ENCODE assay signal across 8 cellular contexts in genomic region chr10:87503892-87504291, GRCh38. TPM values are rescaled to one million over a fixed set of nuclear protein-coding genes. Genes with fewer than 3 reads are reported as not detected.
DNase-seq lines count a peak whose midpoint lies in the region; ATAC-seq and TF ChIP-seq lines count a peak whose summit lies in the region.

No MANE protein-coding gene starts in this region.

- no peaks in the 10 kb centered on the region for H3K27me3 ChIP-seq in iPS-15b (ENCODE audit: control insufficient read depth, insufficient read depth, low read length)
- no peaks in the 10 kb centered on the region for H3K27me3 ChIP-seq in subcutaneous abdominal adipose tissue (ENCODE audit: control insufficient read depth in 5 of 5, insufficient read depth in 4 of 5, low read length in 5 of 5)

- H3K36me3 Mint-ChIP-seq in activated CD8-positive, alpha-beta T cell treated with anti-CD3 and anti-CD28 coated beads for 36 hours (ENCODE audit: low read depth) = peaks cover 4% of the 10 kb centered on the region

- intact Hi-C loops in activated CD8-positive, alpha-beta T cell treated with anti-CD3 and anti-CD28 coated beads for 36 hours (cut with micrococcal nuclease) = no loop called here

- peak; percentile 28 for DNase-seq in NCI-H82 (lab: John Stamatoyannopoulos, UW)
- no peak for DNase-seq in NCI-H82 treated with DMSO at 0.1 percent for 48 hours (lab: John Stamatoyannopoulos, UW; ENCODE audit: unreplicated experiment)
- DNase-seq in activated CD8-positive, alpha-beta T cell treated with anti-CD3 and anti-CD28 coated beads for 36 hours = no peak
- DNase-seq in middle frontal gyrus (ENCODE audit: extremely low spot score, low spot score) = no peak
- no peak for DNase-seq in omental fat pad (ENCODE audit: low spot score)
- DNase-seq in GF-D8 (lab: John Stamatoyannopoulos, UW) = no peak

- no peaks in the 10 kb centered on the region for H3K9me3 Mint-ChIP-seq in activated CD8-positive, alpha-beta T cell treated with anti-CD3 and anti-CD28 coated beads for 36 hours

- H3K4me3 ChIP-seq in iPS-15b (ENCODE audit: low read depth, low read length) = peak overlapping the region; percentile 94
- peak overlapping the region; percentile 64 to 99 (median 95) for H3K4me3 ChIP-seq in subcutaneous abdominal adipose tissue (ENCODE audit: low read depth in 1 of 5, low read length in 5 of 5)

- POLR2A ChIA-PET in activated CD8-positive, alpha-beta T cell treated with anti-CD3 and anti-CD28 coated beads for 36 hours (lab: Charles Lee) = interaction anchor here (1.4 kb wide), 1 partner anchor 14 kb away, joined by 4 read pairs; no protein-coding TSS in a partner anchor

- H3K9ac ChIP-seq in iPS-15b (ENCODE audit: low read depth, low read length) = peak overlapping the region; percentile 94
- H3K9ac ChIP-seq in subcutaneous abdominal adipose tissue (ENCODE audit: low read length in 5 of 5) = peak overlapping the region in 2 of 5 donors; percentile 64 to 82

- peak overlapping the region; percentile 79 for H3K4me3 Mint-ChIP-seq in activated CD8-positive, alpha-beta T cell treated with anti-CD3 and anti-CD28 coated beads for 36 hours

- no peaks in the 10 kb centered on the region for H3K27me3 Mint-ChIP-seq in activated CD8-positive, alpha-beta T cell treated with anti-CD3 and anti-CD28 coated beads for 36 hours

- peak overlapping the region; percentile 76 for H3K27ac ChIP-seq in subcutaneous abdominal adipose tissue (ENCODE audit: low read depth, low read length)

- H3K9me3 ChIP-seq in iPS-15b (ENCODE audit: control insufficient read depth, insufficient read depth, low read length) (no peaks in the 10 kb centered on the region), subcutaneous abdominal adipose tissue (ENCODE audit: control insufficient read depth in 5 of 5, low read length in 5 of 5) (no peaks in the 10 kb centered on the region)

- no peak for ATAC-seq in activated CD8-positive, alpha-beta T cell treated with anti-CD3 and anti-CD28 coated beads for 36 hours
- no peak for ATAC-seq in omental fat pad (ENCODE audit: low FRiP score)

- CTCF ChIA-PET in activated CD8-positive, alpha-beta T cell treated with anti-CD3 and anti-CD28 coated beads for 36 hours (lab: Charles Lee) = interaction anchor here (1.1 to 1.7 kb wide), 2 partner anchors 10 to 20 kb away, joined by 5 read pairs; no protein-coding TSS in a partner anchor

- no peaks in the 10 kb centered on the region for H3K36me3 ChIP-seq in iPS-15b (ENCODE audit: control insufficient read depth, insufficient read depth, low read length)
- peaks cover 0 to 2% (median 1%) of the 10 kb centered on the region in 5 donors for H3K36me3 ChIP-seq in subcutaneous abdominal adipose tissue (ENCODE audit: control insufficient read depth in 5 of 5, insufficient read depth in 5 of 5, low read length in 5 of 5)

- H3K27ac Mint-ChIP-seq in activated CD8-positive, alpha-beta T cell treated with anti-CD3 and anti-CD28 coated beads for 36 hours = peak overlapping the region; percentile 84

- peaks cover 4% of the 10 kb centered on the region for H3K4me1 ChIP-seq in iPS-15b (ENCODE audit: control insufficient read depth, insufficient read depth, low read length)
- peaks cover 0 to 28% (median 24%) of the 10 kb centered on the region in 5 donors for H3K4me1 ChIP-seq in subcutaneous abdominal adipose tissue (ENCODE audit: control insufficient read depth in 5 of 5, insufficient read depth in 5 of 5, low read length in 5 of 5)

- no peak for TF ChIP-seq CTCF in activated CD8-positive, alpha-beta T cell treated with anti-CD3 and anti-CD28 coated beads for 36 hours (IDR thresholded peaks at IDR 0.05)
- no peak for TF ChIP-seq CTCF in omental fat pad (IDR thresholded peaks at IDR 0.05)

- peaks cover 30% of the 10 kb centered on the region for H3K4me1 Mint-ChIP-seq in activated CD8-positive, alpha-beta T cell treated with anti-CD3 and anti-CD28 coated beads for 36 hours (ENCODE audit: low read depth)

RNA-seq across cellular contexts. Expression of gene MINPP1, which starts 0.8 kb away (rescaled TPM):
- total RNA-seq in activated CD8-positive, alpha-beta T cell treated with anti-CD3 and anti-CD28 coated beads for 36 hours = 1 to 10 TPM; 6.0 to 7.1 TPM
- 10 to 100 TPM in 3 of 4 donors, 1 to 10 TPM in 1; 9.4 to 20.5 (median 15.7) TPM for total RNA-seq in omental fat pad
